ENCODE assay signal across 1 cellular context in genomic region chr14:74841230-74842207, GRCh38.
TF ChIP-seq lines count a peak whose summit lies in the region.

No MANE protein-coding gene starts in this region.

TF ChIP-seq in SK-N-SH, 30 proteins besides CTCF, POLR2A, EP300 and RAD21 (continued from another document):
- TF ChIP-seq REST (IDR thresholded peaks at IDR 0.05; ENCODE audit: low read depth, low read length) (no peak), SMC3 (IDR thresholded peaks at IDR 0.05; ENCODE audit: low read depth, low read length) (no peak), RCOR1 (IDR thresholded peaks at IDR 0.05; ENCODE audit: low read length) (no peak), FOXJ3 (CRISPR knock-in tag; IDR thresholded peaks at IDR 0.05) (no peak), MXI1 (IDR thresholded peaks at IDR 0.05; ENCODE audit: low read depth, low read length) (no peak), CHD2 (IDR thresholded peaks at IDR 0.05; ENCODE audit: low read length, partially characterized antibody) (no peak)
